10 cellular contexts compared by ENCODE assay signal in genomic region chr5:134124289-134125194, GRCh38. TPM values are rescaled to one million over a fixed set of nuclear protein-coding genes. Genes with fewer than 3 reads are reported as not detected.
DNase-seq lines count a peak whose midpoint lies in the region; ATAC-seq and TF ChIP-seq lines count a peak whose summit lies in the region.
"Had no signal": no experiment of that assay in that cellular context is flagged by ENCODE, and none has a peak within 500 bp of the region (broad histone marks: within the 10 kb centered on the region; RNA-seq: fewer than 3 reads in every experiment).

No MANE protein-coding gene starts in this region.

- no peaks in the 10 kb centered on the region for H3K9me2 ChIP-seq in PC-3 (replicated peaks; ENCODE audit: low read length)

- no TSS peak for BruUV-seq in PC-3 (replicated peaks; lab: Mats Ljungman, UMichigan)

- no peak for TF ChIP-seq CTCF in PC-3 (conservative IDR thresholded peaks at IDR 0.05; ENCODE audit: low read depth, low read length)
- TF ChIP-seq CTCF in coronary artery (IDR thresholded peaks at IDR 0.05) = no peak

- no peak overlapping the region for H2AFZ ChIP-seq in PC-3 (ENCODE audit: low read length)

- peaks cover 65% of the 10 kb centered on the region for H3K36me3 Mint-ChIP-seq in activated CD4-positive, alpha-beta T cell treated with anti-CD3 and anti-CD28 coated beads for 36 hours (ENCODE audit: low read depth)

- H3K4me3 Mint-ChIP-seq in activated CD4-positive, alpha-beta T cell treated with anti-CD3 and anti-CD28 coated beads for 36 hours = peak overlapping the region; percentile 52

- peaks cover 100% of the 10 kb centered on the region for H3K4me1 Mint-ChIP-seq in activated CD4-positive, alpha-beta T cell treated with anti-CD3 and anti-CD28 coated beads for 36 hours

- no peaks in the 10 kb centered on the region for H3K27me3 ChIP-seq in PC-3 (ENCODE audit: low read length)

- H3K9me3 ChIP-seq in PC-3 (ENCODE audit: low read length) = no peaks in the 10 kb centered on the region

- H3K9me3 Mint-ChIP-seq in activated CD4-positive, alpha-beta T cell treated with anti-CD3 and anti-CD28 coated beads for 36 hours (ENCODE audit: low read depth) = no peaks in the 10 kb centered on the region

- POLR2A ChIA-PET in activated CD4-positive, alpha-beta T cell treated with anti-CD3 and anti-CD28 coated beads for 36 hours (lab: Charles Lee) = interaction anchor here (0.5 to 1.5 kb wide), 8 partner anchors 9 to 473 kb away, joined by 3 to 7 read pairs (median 3); no protein-coding TSS in a partner anchor
- POLR2A ChIA-PET in PC-3 (lab: Charles Lee; ENCODE audit: unreplicated experiment) = no interaction called here

- peak; percentile 7 for ATAC-seq in activated CD4-positive, alpha-beta T cell treated with anti-CD3 and anti-CD28 coated beads for 36 hours
- peak; percentile 44 for ATAC-seq in PC-3
- ATAC-seq in GM18861 (IDR thresholded peaks at IDR 0.05; ENCODE audit: unreplicated experiment) = no peak

- peak overlapping the region; percentile 75 for H3K9ac ChIP-seq in PC-3 (ENCODE audit: low read length)

- intact Hi-C loops in activated CD4-positive, alpha-beta T cell treated with anti-CD3 and anti-CD28 coated beads for 36 hours (cut with DNase I, micrococcal nuclease) = loop anchor here in 1 of 2 experiments (1.0 kb wide), 1 partner anchor 9 kb away; no protein-coding TSS in a partner anchor
- intact Hi-C loops in PC-3 (cut with micrococcal nuclease) = no loop called here

- H3K27me3 Mint-ChIP-seq in activated CD4-positive, alpha-beta T cell treated with anti-CD3 and anti-CD28 coated beads for 36 hours = no peaks in the 10 kb centered on the region

- H4K20me1 ChIP-seq in PC-3 (ENCODE audit: low read length) = no peaks in the 10 kb centered on the region

- CTCF ChIA-PET in activated CD4-positive, alpha-beta T cell treated with anti-CD3 and anti-CD28 coated beads for 36 hours (lab: Charles Lee) = interaction anchor here (0.6 to 10.3 kb wide), 10 partner anchors 11 to 98 kb away, joined by 3 to 92 read pairs (median 4); partner anchors contain the start of gene TCF7
- CTCF ChIA-PET in PC-3 (lab: Charles Lee) = interaction anchor here (0.6 to 1.9 kb wide), 5 partner anchors 16 to 98 kb away, joined by 3 to 7 read pairs (median 3); no protein-coding TSS in a partner anchor

- H3K27ac ChIP-seq in PC-3 (ENCODE audit: low read length) = peak overlapping the region; percentile 100
- peak overlapping the region; percentile 71 to 83 for H3K27ac ChIP-seq in coronary artery
- peak overlapping the region in 15 of 21 experiments; percentile 9 to 88 (median 55) for H3K27ac ChIP-seq in skin epidermis

- H3K79me2 ChIP-seq in PC-3 (ENCODE audit: low read length) = no peaks in the 10 kb centered on the region

- H3K4me3 ChIP-seq in PC-3 (ENCODE audit: low read length) (no peak overlapping the region), coronary artery (no peak overlapping the region), skin epidermis (no peak overlapping the region)

- peak; percentile 58 for DNase-seq in activated CD4-positive, alpha-beta T cell treated with anti-CD3 and anti-CD28 coated beads for 36 hours
- no peak for DNase-seq in activated CD4-positive, alpha-beta T cell treated with anti-CD3 and anti-CD28 coated beads for 1 hour
- DNase-seq in PC-3 (peak; percentile 73), coronary artery (ENCODE audit: low spot score) (no peak), DMS53 (lab: John Stamatoyannopoulos, UW) (no peak), putamen (ENCODE audit: low spot score) (no peak)
- DNase-seq: 8988T; NK-92 treated with Interleukin-12 subunit alpha and Interleukin-12 subunit beta, amount 100 ng/mL, for 24 hours had no signal

- H3F3A ChIP-seq in PC-3 (ENCODE audit: low read length, unreplicated experiment) = peaks cover 5% of the 10 kb centered on the region

- H3K4me1 ChIP-seq in PC-3 (ENCODE audit: insufficient read depth, low read length) = peaks cover 29% of the 10 kb centered on the region

- peak overlapping the region; percentile 91 for H3K27ac Mint-ChIP-seq in activated CD4-positive, alpha-beta T cell treated with anti-CD3 and anti-CD28 coated beads for 36 hours

- no peaks in the 10 kb centered on the region for H3K36me3 ChIP-seq in PC-3 (ENCODE audit: low read depth, low read length)

- H3K4me2 ChIP-seq in PC-3 (ENCODE audit: low read length) = peak overlapping the region; percentile 54

RNA-seq across cellular contexts. Expression of gene TCF7, which starts 10.1 kb away (rescaled TPM):
- 100 to 1,000 TPM in 1 of 2 experiments, 10 to 100 TPM in 1; 94.8 to 117 TPM for total RNA-seq in activated CD4-positive, alpha-beta T cell treated with anti-CD3 and anti-CD28 coated beads for 36 hours
- 3.9 and 7.0 TPM in 2 replicates for total RNA-seq in PC-3 (2014; rRNA removed)

RNA-seq across cellular contexts. Expression of gene SKP1, which starts 52.2 kb away (rescaled TPM):
- total RNA-seq in activated CD4-positive, alpha-beta T cell treated with anti-CD3 and anti-CD28 coated beads for 36 hours = 100 to 1,000 TPM; 218 to 265 TPM
- 197 and 220 TPM in 2 replicates for total RNA-seq in PC-3 (2014; rRNA removed)

Comparison
In these comparisons a context has a peak if more than half of its experiments do, and no peak if none do; other contexts are left out.
1. DNase-seq: peak in activated CD4-positive, alpha-beta T cell treated with anti-CD3 and anti-CD28 coated beads for 36 hours (single experiment) and PC-3 (single experiment); none in activated CD4-positive, alpha-beta T cell treated with anti-CD3 and anti-CD28 coated beads for 1 hour (single experiment), coronary artery (single experiment), DMS53 (single experiment) and putamen (single experiment).
2. RNA of gene TCF7, which starts 10.1 kb away (total RNA-seq): 94.8 to 117 TPM in activated CD4-positive, alpha-beta T cell treated with anti-CD3 and anti-CD28 coated beads for 36 hours; 3.9 to 7.0 TPM in PC-3; every median in the first group is over 10 times any median in the second.
3. Peak in every context shown above with its lines, with median percentiles within 50 percentile points of each other: H3K27ac ChIP-seq.